Comparison of ENCODE assay signal across 23 cellular contexts in the genomic region with DNA sequence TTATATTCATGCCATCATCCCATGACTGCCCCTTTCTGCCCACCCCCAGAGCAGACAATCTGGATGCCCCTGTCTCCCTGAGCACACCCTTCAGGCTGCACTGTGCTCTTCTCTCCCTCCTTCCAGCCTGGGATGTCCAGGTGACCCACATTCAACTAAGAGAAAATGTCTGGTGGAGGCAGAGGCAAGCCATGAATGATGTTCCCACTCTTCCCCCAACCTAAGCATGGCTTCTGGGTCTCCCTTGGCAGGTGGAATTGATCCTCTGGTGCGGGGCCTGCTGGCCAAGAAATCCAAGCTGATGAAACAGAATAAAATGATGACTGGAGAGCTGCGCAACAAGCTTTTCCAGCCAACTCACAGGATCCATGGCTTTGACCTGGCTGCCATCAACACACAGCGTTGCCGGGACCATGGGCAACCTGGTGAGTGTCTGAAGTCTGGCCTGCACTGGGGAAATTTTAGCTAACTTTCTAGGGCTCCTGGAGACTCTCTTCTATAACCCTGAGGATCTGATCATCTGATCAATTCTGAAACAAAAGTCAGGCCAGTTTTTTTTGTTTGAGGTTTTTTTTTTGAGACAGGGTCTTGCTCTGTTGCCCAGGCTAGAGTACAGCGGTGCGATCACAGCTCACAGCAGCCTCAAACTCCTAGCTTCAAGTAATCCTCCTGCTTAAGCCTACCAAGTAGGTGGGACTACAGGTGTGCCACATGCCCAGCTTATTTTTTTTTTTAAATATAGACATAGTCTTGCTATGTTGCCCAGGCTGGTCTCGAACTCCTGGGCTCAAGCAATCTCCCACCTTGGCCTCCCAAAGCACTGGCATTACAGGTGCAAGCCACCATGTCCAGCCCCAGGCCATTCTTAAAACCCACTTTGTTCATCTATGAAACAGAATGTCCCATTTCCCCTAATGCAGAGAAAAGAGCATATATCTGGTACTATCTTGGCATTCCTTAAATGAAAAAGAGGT. TPM values are rescaled to one million over a fixed set of nuclear protein-coding genes. Genes with fewer than 3 reads are reported as not detected.
"Had no signal": no experiment of that assay in that cellular context is flagged by ENCODE, and none has a peak within 500 bp of the region (broad histone marks: within the 10 kb centered on the region; RNA-seq: fewer than 3 reads in every experiment).

No MANE protein-coding gene starts in this region.

- H3K4me3 ChIP-seq: cardiac muscle cell, Peyer's patch, SJCRH30 had no signal

- H3K27me3 ChIP-seq: Peyer's patch had no signal

- H3K9me3 Mint-ChIP-seq: activated CD8-positive, alpha-beta T cell treated with anti-CD3 and anti-CD28 coated beads for 36 hours; activated naive CD4-positive, alpha-beta T cell treated with anti-CD3 and anti-CD28 coated beads for 36 hours; activated naive CD8-positive, alpha-beta T cell treated with anti-CD3 and anti-CD28 coated beads for 36 hours; activated T-helper 17 cell treated with anti-CD3 and anti-CD28 coated beads, Interleukin-2, amount 50 U/mL, for 72 hours had no signal

- H3K36me3 ChIP-seq: brain microvascular endothelial cell, cardiac muscle cell, Peyer's patch, SJCRH30 had no signal

- H3K9me3 ChIP-seq: Peyer's patch, SJCRH30, SK-N-SH had no signal

- H3K27ac Mint-ChIP-seq: activated CD8-positive, alpha-beta T cell treated with anti-CD3 and anti-CD28 coated beads for 36 hours; activated naive CD4-positive, alpha-beta T cell treated with anti-CD3 and anti-CD28 coated beads for 36 hours; activated naive CD8-positive, alpha-beta T cell treated with anti-CD3 and anti-CD28 coated beads for 36 hours; activated T-helper 17 cell treated with anti-CD3 and anti-CD28 coated beads, Interleukin-2, amount 50 U/mL, for 72 hours had no signal

- H3K4me1 Mint-ChIP-seq: activated naive CD8-positive, alpha-beta T cell treated with anti-CD3 and anti-CD28 coated beads for 36 hours; activated T-helper 17 cell treated with anti-CD3 and anti-CD28 coated beads, Interleukin-2, amount 50 U/mL, for 72 hours had no signal

- H3K27ac ChIP-seq: brain microvascular endothelial cell, cardiac muscle cell, Peyer's patch, RWPE1, SJCRH30 had no signal

- H3K36me3 Mint-ChIP-seq: activated naive CD8-positive, alpha-beta T cell treated with anti-CD3 and anti-CD28 coated beads for 36 hours had no signal

- DNase-seq: activated CD4-positive, alpha-beta T cell treated with anti-CD3 and anti-CD28 coated beads for 4 hours; activated CD8-positive, alpha-beta T cell treated with anti-CD3 and anti-CD28 coated beads for 36 hours; activated gamma-delta T cell; activated naive CD4-positive, alpha-beta T cell treated with anti-CD3 and anti-CD28 coated beads for 36 hours; activated naive CD8-positive, alpha-beta T cell treated with anti-CD3 and anti-CD28 coated beads for 36 hours; activated T-cell treated with anti-CD3 and anti-CD28 coated beads for 4 hours; brain microvascular endothelial cell; MM.1S; NCI-H1048; NCI-H146; NCI-H187 treated with DMSO at 0.1 percent for 48 hours; NCI-H2081 treated with DMSO at 0.1 percent for 48 hours; NCI-H446; NCI-H524; Peyer's patch; Right ventricle myocardium superior; SJCRH30; SK-N-SH; SW 1271 had no signal

- H3K4me1 ChIP-seq: Peyer's patch, SJCRH30 had no signal

- H3K4me3 Mint-ChIP-seq: activated CD8-positive, alpha-beta T cell treated with anti-CD3 and anti-CD28 coated beads for 36 hours; activated naive CD4-positive, alpha-beta T cell treated with anti-CD3 and anti-CD28 coated beads for 36 hours; activated naive CD8-positive, alpha-beta T cell treated with anti-CD3 and anti-CD28 coated beads for 36 hours; activated T-helper 17 cell treated with anti-CD3 and anti-CD28 coated beads, Interleukin-2, amount 50 U/mL, for 72 hours had no signal

RNA-seq across cellular contexts. Expression of a gene that starts 14.5 kb away (rescaled TPM):
- total RNA-seq: activated CD8-positive, alpha-beta T cell treated with anti-CD3 and anti-CD28 coated beads for 36 hours; activated naive CD4-positive, alpha-beta T cell treated with anti-CD3 and anti-CD28 coated beads for 36 hours; activated naive CD8-positive, alpha-beta T cell treated with anti-CD3 and anti-CD28 coated beads for 36 hours; cardiac muscle cell had no signal

RNA-seq across cellular contexts. Expression of a gene that starts 27.8 kb away (rescaled TPM):
- total RNA-seq: activated CD8-positive, alpha-beta T cell treated with anti-CD3 and anti-CD28 coated beads for 36 hours; activated naive CD4-positive, alpha-beta T cell treated with anti-CD3 and anti-CD28 coated beads for 36 hours; activated naive CD8-positive, alpha-beta T cell treated with anti-CD3 and anti-CD28 coated beads for 36 hours; cardiac muscle cell; Right ventricle myocardium superior; SJCRH30; T-helper 1 cell treated with Interleukin-12 subunit alpha and Interleukin-12 subunit beta and Interleukin-4 antibody, amounts not matched to agents 30 ng/mL and 1 ng/mL, for 36 hours had no signal
